In the genomic region with DNA sequence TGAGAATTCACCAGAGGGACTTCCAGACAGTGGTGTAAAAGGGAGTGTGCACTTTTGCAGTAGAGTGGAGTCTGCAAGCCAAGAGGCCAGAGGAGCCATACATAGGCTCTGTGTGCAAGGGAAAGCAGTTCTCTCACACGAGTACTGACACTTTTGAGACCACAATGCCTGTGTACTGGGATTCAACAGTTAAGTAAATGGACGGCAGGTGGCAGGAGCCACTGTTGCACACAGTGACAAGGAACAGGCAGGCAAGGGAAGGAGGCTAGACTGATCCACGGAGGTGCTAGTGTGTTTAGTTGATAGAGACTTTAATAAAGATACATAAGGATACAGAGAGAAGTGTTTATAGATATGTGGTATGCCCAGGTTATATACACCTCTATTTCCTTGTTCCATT, we compare ENCODE assay signal across 12 cellular contexts.
A peak's percentile ranks its signal among the peaks of the same experiment; 100 is the strongest.
DNase-seq lines count a peak whose midpoint lies in the region; ATAC-seq, FAIRE-seq and TF ChIP-seq lines count a peak whose summit lies in the region.
"Had no signal": no experiment of that assay in that cellular context is flagged by ENCODE, and none has a peak within 500 bp of the region (broad histone marks: within the 10 kb centered on the region; RNA-seq: fewer than 3 reads in every experiment).

No MANE protein-coding gene starts in this region.

- H3K9me3 ChIP-seq in CD8-positive, alpha-beta T cell (ENCODE audit: low read length): no peaks in the 10 kb centered on the region
- H3K9me3 ChIP-seq: testis had no signal

- no peaks in the 10 kb centered on the region for H3K36me3 ChIP-seq in CD8-positive, alpha-beta T cell (ENCODE audit: insufficient read depth, low read length)
- H3K36me3 ChIP-seq: cardiac muscle cell had no signal

- TF ChIP-seq CTCF in CD8-positive, alpha-beta T cell (IDR thresholded peaks at IDR 0.05): no peak
- TF ChIP-seq CTCF in LNCaP clone FGC (IDR thresholded peaks at IDR 0.05; ENCODE audit: control insufficient read depth, extremely low read depth, insufficient read depth) (peak; percentile 59), chondrocyte (IDR thresholded peaks at IDR 0.05) (no peak)

- TF ChIP-seq POLR2A in GM12891 (IDR thresholded peaks at IDR 0.05; ENCODE audit: low read depth, low read length): no peak

- ATAC-seq in CD8-positive, alpha-beta T cell: no peak
- no peak for ATAC-seq in naive B cell (ENCODE audit: low read depth in 2 of 2)

- no peaks in the 10 kb centered on the region for H3K27me3 Mint-ChIP-seq in CD8-positive, alpha-beta T cell (ENCODE audit: low read depth)
- H3K27me3 Mint-ChIP-seq in chondrocyte (ENCODE audit: low read depth) (no peaks in the 10 kb centered on the region), naive B cell (no peaks in the 10 kb centered on the region)

- CTCF ChIA-PET in CD8-positive, alpha-beta T cell (lab: Charles Lee): no interaction called here

- H3K27ac ChIP-seq in CD8-positive, alpha-beta T cell (ENCODE audit: low read depth, low read length): no peak overlapping the region

- peak overlapping the region; percentile 93 for H3K27ac Mint-ChIP-seq in CD8-positive, alpha-beta T cell
- peak overlapping the region; percentile 89 for H3K27ac Mint-ChIP-seq in chondrocyte (ENCODE audit: unreplicated experiment)
- peak overlapping the region; percentile 40 to 98 (median 86) for H3K27ac Mint-ChIP-seq in naive B cell

- DNase-seq in CD8-positive, alpha-beta T cell: peak in 1 of 7 experiments; percentile 48
- no peak for DNase-seq in LNCaP clone FGC (ENCODE audit: low read depth)
- DNase-seq in chondrocyte (ENCODE audit: low spot score): peak; percentile 13
- DNase-seq in naive B cell: no peak
- DNase-seq in GM12891 (ENCODE audit: insufficient read length, low spot score): no peak
- no peak for DNase-seq in NCI-H1048 (lab: John Stamatoyannopoulos, UW)
- no peak for DNase-seq in stimulated activated CD4-positive, alpha-beta T cell treated with anti-CD3 and anti-CD28 coated beads, Interleukin-4, amount 100 ng/mL, for 4 hours
- DNase-seq in mesenteric fat pad (ENCODE audit: low spot score): no peak
- DNase-seq: activated CD4-positive, CD25-positive, alpha-beta regulatory T cell; NCI-H748 treated with DMSO at 0.1 percent for 48 hours; testis had no signal

- no peak for FAIRE-seq in GM12891 (lab: Jason Lieb, UNC)

- H3K4me1 ChIP-seq in CD8-positive, alpha-beta T cell (ENCODE audit: insufficient read depth, low read length): peaks cover 40% of the 10 kb centered on the region

- H3K4me3 ChIP-seq in CD8-positive, alpha-beta T cell (ENCODE audit: low read depth, low read length): no peak overlapping the region
- no peak overlapping the region for H3K4me3 ChIP-seq in LNCaP clone FGC (ENCODE audit: low read depth, low read length)
- H3K4me3 ChIP-seq: cardiac muscle cell, testis had no signal

- no peaks in the 10 kb centered on the region for H3K9me3 Mint-ChIP-seq in CD8-positive, alpha-beta T cell
- no peaks in the 10 kb centered on the region for H3K9me3 Mint-ChIP-seq in chondrocyte (ENCODE audit: low read depth)
- H3K9me3 Mint-ChIP-seq in naive B cell: no peaks in the 10 kb centered on the region

- H3K4me3 Mint-ChIP-seq in CD8-positive, alpha-beta T cell: no peak overlapping the region
- H3K4me3 Mint-ChIP-seq in chondrocyte (ENCODE audit: unreplicated experiment) (no peak overlapping the region), naive B cell (peak overlapping the region in 7 of 8 donors; percentile 28 to 83 (median 72))

- no peaks in the 10 kb centered on the region for H3K27me3 ChIP-seq in CD8-positive, alpha-beta T cell (ENCODE audit: insufficient read depth, low read length)
- H3K27me3 ChIP-seq: cardiac muscle cell, testis had no signal

- POLR2A ChIA-PET in CD8-positive, alpha-beta T cell (lab: Charles Lee): interaction anchor here (1.4 kb wide), 1 partner anchor 10 kb away, joined by 4 read pairs; no protein-coding TSS in a partner anchor

- intact Hi-C loops in CD8-positive, alpha-beta T cell (cut with DNase I, micrococcal nuclease): no loop called here

- peaks cover 12% of the 10 kb centered on the region for H3K36me3 Mint-ChIP-seq in CD8-positive, alpha-beta T cell
- H3K36me3 Mint-ChIP-seq in chondrocyte (ENCODE audit: low read depth) (peaks cover 4% of the 10 kb centered on the region), naive B cell (no peaks in the 10 kb centered on the region)

- peaks cover 71% of the 10 kb centered on the region for H3K4me1 Mint-ChIP-seq in CD8-positive, alpha-beta T cell (ENCODE audit: low read depth)
- H3K4me1 Mint-ChIP-seq in chondrocyte (ENCODE audit: low read depth) (peaks cover 57% of the 10 kb centered on the region), naive B cell (peaks cover 77 to 97% (median 91%) of the 10 kb centered on the region in 3 donors)

TF ChIP-seq in GM12891, 5 proteins besides CTCF, POLR2A, EP300 and RAD21:
- TF ChIP-seq POLR2AphosphoS5 (IDR thresholded peaks at IDR 0.05; ENCODE audit: low read depth, low read length) (no peak), TAF1 (IDR thresholded peaks at IDR 0.05; ENCODE audit: low read depth, low read length) (no peak), POU2F2 (IDR thresholded peaks at IDR 0.05; ENCODE audit: low read depth, low read length) (no peak), PAX5 (IDR thresholded peaks at IDR 0.05; ENCODE audit: insufficient read depth, low read length, severe bottlenecking) (no peak), SPI1 (IDR thresholded peaks at IDR 0.05; ENCODE audit: low read depth, low read length) (no peak)

Comparison
In these comparisons a context has a peak if more than half of its experiments do, and no peak if none do; other contexts are left out.
1. H3K4me3 Mint-ChIP-seq: peak in naive B cell (7 of 8); none in CD8-positive, alpha-beta T cell (single experiment) and chondrocyte (single experiment).
2. Peak in every context shown above with its lines, with median percentiles within 50 percentile points of each other: H3K27ac Mint-ChIP-seq.